ENCODE assay signal across 2 cellular contexts in the genomic region with DNA sequence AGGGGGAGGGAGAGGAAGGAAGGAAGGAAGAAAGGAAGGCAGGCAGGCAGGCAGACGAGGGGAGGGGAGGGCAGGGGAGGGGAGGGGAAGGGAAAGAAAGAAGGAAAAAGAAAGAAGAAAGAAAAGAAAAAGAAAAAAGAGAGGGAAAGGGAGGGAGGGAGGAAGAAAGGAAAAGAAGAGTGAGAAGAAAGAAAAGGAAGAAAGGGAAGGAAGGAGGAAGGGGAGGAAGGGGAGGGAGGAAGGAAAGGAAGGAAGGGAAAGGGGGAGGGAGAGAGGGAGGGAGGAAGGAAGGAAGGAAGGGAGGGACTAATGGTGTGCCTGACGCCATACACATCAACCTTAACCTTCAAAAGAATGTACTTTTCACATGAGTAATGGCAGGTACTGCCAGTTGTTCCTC.
TF ChIP-seq lines count a peak whose summit lies in the region.

No MANE protein-coding gene starts in this region.

TF ChIP-seq in HEK293, 187 proteins besides CTCF, POLR2A, EP300 and RAD21:
- peak; percentile 98 for TF ChIP-seq PRDM1 (tag by site-specific recombination; IDR thresholded peaks at IDR 0.05)
- TF ChIP-seq, protein P1, sequence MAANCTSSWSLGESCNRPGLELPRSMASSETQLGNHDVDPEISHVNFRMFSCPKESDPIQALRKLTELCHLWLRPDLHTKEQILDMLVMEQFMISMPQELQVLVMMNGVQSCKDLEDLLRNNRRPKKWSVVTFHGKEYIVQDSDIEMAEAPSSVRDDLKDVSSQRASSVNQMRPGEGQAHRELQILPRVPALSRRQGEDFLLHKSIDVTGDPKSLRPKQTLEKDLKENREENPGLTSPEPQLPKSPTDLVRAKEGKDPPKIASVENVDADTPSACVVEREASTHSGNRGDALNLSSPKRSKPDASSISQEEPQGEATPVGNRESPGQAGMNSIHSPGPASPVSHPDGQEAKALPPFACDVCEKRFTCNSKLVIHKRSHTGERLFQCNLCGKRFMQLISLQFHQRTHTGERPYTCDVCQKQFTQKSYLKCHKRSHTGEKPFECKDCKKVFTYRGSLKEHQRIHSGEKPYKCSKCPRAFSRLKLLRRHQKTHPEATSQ (tag by site-specific recombination; IDR thresholded peaks at IDR 0.05), result no peak
- peak; percentile 49 for TF ChIP-seq SP2 (tag by site-specific recombination; IDR thresholded peaks at IDR 0.05)
- TF ChIP-seq ZNF366 (tag by site-specific recombination; conservative IDR thresholded peaks at IDR 0.05), result peak; percentile 97

TF ChIP-seq in K562, 482 proteins besides CTCF, POLR2A, EP300 and RAD21:
- TF ChIP-seq, protein P2, sequence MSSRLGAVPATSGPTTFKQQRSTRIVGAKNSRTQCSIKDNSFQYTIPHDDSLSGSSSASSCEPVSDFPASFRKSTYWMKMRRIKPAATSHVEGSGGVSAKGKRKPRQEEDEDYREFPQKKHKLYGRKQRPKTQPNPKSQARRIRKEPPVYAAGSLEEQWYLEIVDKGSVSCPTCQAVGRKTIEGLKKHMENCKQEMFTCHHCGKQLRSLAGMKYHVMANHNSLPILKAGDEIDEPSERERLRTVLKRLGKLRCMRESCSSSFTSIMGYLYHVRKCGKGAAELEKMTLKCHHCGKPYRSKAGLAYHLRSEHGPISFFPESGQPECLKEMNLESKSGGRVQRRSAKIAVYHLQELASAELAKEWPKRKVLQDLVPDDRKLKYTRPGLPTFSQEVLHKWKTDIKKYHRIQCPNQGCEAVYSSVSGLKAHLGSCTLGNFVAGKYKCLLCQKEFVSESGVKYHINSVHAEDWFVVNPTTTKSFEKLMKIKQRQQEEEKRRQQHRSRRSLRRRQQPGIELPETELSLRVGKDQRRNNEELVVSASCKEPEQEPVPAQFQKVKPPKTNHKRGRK (tag; IDR thresholded peaks at IDR 0.05), result peak; percentile 73
- TF ChIP-seq JUND (IDR thresholded peaks at IDR 0.05; ENCODE audit: borderline replicate concordance, low read depth, low read length) (no peak), JUND (tag; IDR thresholded peaks at IDR 0.05; ENCODE audit: borderline replicate concordance, low read depth, low read length) (no peak), TAF9B (IDR thresholded peaks at IDR 0.05; ENCODE audit: partially characterized antibody) (no peak), L3MBTL2 (IDR thresholded peaks at IDR 0.05) (no peak), NFE2L1 (tag; IDR thresholded peaks at IDR 0.05; ENCODE audit: borderline replicate concordance, low read depth) (no peak), HLTF (IDR thresholded peaks at IDR 0.05) (0 out of 2 replicates have a peak, but pooled peaks have one; percentile 46), RFX1 (IDR thresholded peaks at IDR 0.05) (no peak), ZNF347 (CRISPR knock-in tag; IDR thresholded peaks at IDR 0.05; ENCODE audit: low read depth) (no peak), HSF4 (CRISPR knock-in tag; IDR thresholded peaks at IDR 0.05; ENCODE audit: borderline replicate concordance) (no peak), ZNF586 (CRISPR knock-in tag; conservative IDR thresholded peaks at IDR 0.05) (no peak), CBFA2T3 (IDR thresholded peaks at IDR 0.05) (no peak)
- TF ChIP-seq, protein P3, sequence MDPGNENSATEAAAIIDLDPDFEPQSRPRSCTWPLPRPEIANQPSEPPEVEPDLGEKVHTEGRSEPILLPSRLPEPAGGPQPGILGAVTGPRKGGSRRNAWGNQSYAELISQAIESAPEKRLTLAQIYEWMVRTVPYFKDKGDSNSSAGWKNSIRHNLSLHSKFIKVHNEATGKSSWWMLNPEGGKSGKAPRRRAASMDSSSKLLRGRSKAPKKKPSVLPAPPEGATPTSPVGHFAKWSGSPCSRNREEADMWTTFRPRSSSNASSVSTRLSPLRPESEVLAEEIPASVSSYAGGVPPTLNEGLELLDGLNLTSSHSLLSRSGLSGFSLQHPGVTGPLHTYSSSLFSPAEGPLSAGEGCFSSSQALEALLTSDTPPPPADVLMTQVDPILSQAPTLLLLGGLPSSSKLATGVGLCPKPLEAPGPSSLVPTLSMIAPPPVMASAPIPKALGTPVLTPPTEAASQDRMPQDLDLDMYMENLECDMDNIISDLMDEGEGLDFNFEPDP (CRISPR knock-in tag; IDR thresholded peaks at IDR 0.05), result no peak
- TF ChIP-seq, protein P4, sequence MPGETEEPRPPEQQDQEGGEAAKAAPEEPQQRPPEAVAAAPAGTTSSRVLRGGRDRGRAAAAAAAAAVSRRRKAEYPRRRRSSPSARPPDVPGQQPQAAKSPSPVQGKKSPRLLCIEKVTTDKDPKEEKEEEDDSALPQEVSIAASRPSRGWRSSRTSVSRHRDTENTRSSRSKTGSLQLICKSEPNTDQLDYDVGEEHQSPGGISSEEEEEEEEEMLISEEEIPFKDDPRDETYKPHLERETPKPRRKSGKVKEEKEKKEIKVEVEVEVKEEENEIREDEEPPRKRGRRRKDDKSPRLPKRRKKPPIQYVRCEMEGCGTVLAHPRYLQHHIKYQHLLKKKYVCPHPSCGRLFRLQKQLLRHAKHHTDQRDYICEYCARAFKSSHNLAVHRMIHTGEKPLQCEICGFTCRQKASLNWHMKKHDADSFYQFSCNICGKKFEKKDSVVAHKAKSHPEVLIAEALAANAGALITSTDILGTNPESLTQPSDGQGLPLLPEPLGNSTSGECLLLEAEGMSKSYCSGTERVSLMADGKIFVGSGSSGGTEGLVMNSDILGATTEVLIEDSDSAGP (CRISPR knock-in tag; IDR thresholded peaks at IDR 0.05), result no peak
- TF ChIP-seq, protein P5, sequence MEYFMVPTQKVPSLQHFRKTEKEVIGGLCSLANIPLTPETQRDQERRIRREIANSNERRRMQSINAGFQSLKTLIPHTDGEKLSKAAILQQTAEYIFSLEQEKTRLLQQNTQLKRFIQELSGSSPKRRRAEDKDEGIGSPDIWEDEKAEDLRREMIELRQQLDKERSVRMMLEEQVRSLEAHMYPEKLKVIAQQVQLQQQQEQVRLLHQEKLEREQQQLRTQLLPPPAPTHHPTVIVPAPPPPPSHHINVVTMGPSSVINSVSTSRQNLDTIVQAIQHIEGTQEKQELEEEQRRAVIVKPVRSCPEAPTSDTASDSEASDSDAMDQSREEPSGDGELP (CRISPR knock-in tag; IDR thresholded peaks at IDR 0.05; ENCODE audit: borderline replicate concordance), result no peak
TF ChIP-seq in K562: peak in this region for 2.
